ENCODE assay signal across 13 cellular contexts in genomic region chr7:29483219-29484104, GRCh38.
DNase-seq lines count a peak whose midpoint lies in the region; ATAC-seq and TF ChIP-seq lines count a peak whose summit lies in the region.
"Had no signal": no experiment of that assay in that cellular context is flagged by ENCODE, and none has a peak within 500 bp of the region (broad histone marks: within the 10 kb centered on the region; RNA-seq: fewer than 3 reads in every experiment).

No MANE protein-coding gene starts in this region.

- H3K9me3 ChIP-seq in esophagus squamous epithelium (no peaks in the 10 kb centered on the region), trophoblast cell (ENCODE audit: insufficient read depth, low read depth, low read length) (no peaks in the 10 kb centered on the region)
- H3K9me3 ChIP-seq: MG63, pancreas had no signal

- H4K8ac ChIP-seq in trophoblast cell (ENCODE audit: low read depth, low read length) = peak overlapping the region; percentile 53

- WGBS in esophagus squamous epithelium, 2 donors = 71 to 77% methylated on average over 11 of the region's 11 CpGs
- WGBS in trophoblast cell (ENCODE audit: extremely low coverage, insufficient coverage, insufficient read length) = no CpG with 5 or more reads among the region's 11 CpGs

- no peak overlapping the region for H4K12ac ChIP-seq in trophoblast cell (ENCODE audit: low read depth, low read length)

- no peak overlapping the region for H2BK5ac ChIP-seq in trophoblast cell (ENCODE audit: low read depth, low read length, poor library complexity)

- H3K9ac ChIP-seq in trophoblast cell (ENCODE audit: low read length) = no peak overlapping the region

- H3K79me2 ChIP-seq in trophoblast cell (ENCODE audit: control insufficient read depth, insufficient read depth, low read length, poor library complexity) = no peaks in the 10 kb centered on the region

- H3K4me1 ChIP-seq in esophagus squamous epithelium (peaks cover 0 to 20% (median 0%) of the 10 kb centered on the region in 3 donors), trophoblast cell (ENCODE audit: control insufficient read depth in 1 of 2, insufficient read depth in 2 of 2, low read length in 2 of 2) (peaks cover 29 to 38% of the 10 kb centered on the region in 2 experiments)

- in situ Hi-C loops in G401 (cut with HindIII; ENCODE audit: low sequenced_read_pairs) = no loop called here

- H3K14ac ChIP-seq in trophoblast cell (ENCODE audit: low read length) = no peak overlapping the region

- H3K4me3 ChIP-seq in esophagus squamous epithelium = peak overlapping the region in 1 of 4 donors; percentile 1
- no peak overlapping the region for H3K4me3 ChIP-seq in trophoblast cell (ENCODE audit: low read depth, low read length)
- H3K4me3 ChIP-seq: MG63, pancreas had no signal

- H2AFZ ChIP-seq in trophoblast cell (ENCODE audit: insufficient read depth, low read length, poor library complexity) = no peak overlapping the region

- no peak for TF ChIP-seq CTCF in esophagus squamous epithelium (IDR thresholded peaks at IDR 0.05)

- H3K23ac ChIP-seq in trophoblast cell (ENCODE audit: low read length) = no peak overlapping the region

- peaks cover 10% of the 10 kb centered on the region for H3K79me1 ChIP-seq in trophoblast cell (ENCODE audit: low read length)

- DNase-seq in G401 (ENCODE audit: low spot score) (peak; percentile 70), NCI-H82 treated with DMSO at 0.1 percent for 48 hours (lab: John Stamatoyannopoulos, UW; ENCODE audit: unreplicated experiment) (peak; percentile 60), esophagus squamous epithelium (lab: John Stamatoyannopoulos, UW) (no peak), trophoblast cell (no peak), NCI-H1092 treated with DMSO at 0.1 percent for 48 hours (lab: John Stamatoyannopoulos, UW) (no peak)
- DNase-seq: activated CD8-positive, alpha-beta T cell treated with anti-CD3 and anti-CD28 coated beads, Interleukin-2, amount 10 ng/mL, durations not matched to agents 7 days and 5 days; foreskin keratinocyte; MG63; NCI-H2171 treated with DMSO at 0.1 percent for 48 hours; pancreas had no signal

- no peak overlapping the region for H4K91ac ChIP-seq in trophoblast cell (ENCODE audit: low read depth, low read length)

- H3K18ac ChIP-seq in trophoblast cell (ENCODE audit: low read length) = no peak overlapping the region

- no peak for TF ChIP-seq POLR2A in esophagus squamous epithelium (IDR thresholded peaks at IDR 0.05)

- H3K4me2 ChIP-seq in trophoblast cell (ENCODE audit: low read length) = no peak overlapping the region

- no peak for ATAC-seq in HG02588 (IDR thresholded peaks at IDR 0.05; ENCODE audit: unreplicated experiment)
- no peak for ATAC-seq in GM21360 (IDR thresholded peaks at IDR 0.05; ENCODE audit: unreplicated experiment)
- ATAC-seq in HG02885 (IDR thresholded peaks at IDR 0.05; ENCODE audit: poor library complexity, unreplicated experiment) = no peak
- ATAC-seq: activated CD8-positive, alpha-beta T cell treated with anti-CD3 and anti-CD28 coated beads, Interleukin-2, amount 10 ng/mL, durations not matched to agents 7 days and 5 days; foreskin keratinocyte; pancreas had no signal

- H3K27me3 ChIP-seq in esophagus squamous epithelium (no peaks in the 10 kb centered on the region), trophoblast cell (ENCODE audit: insufficient read depth, low read length) (no peaks in the 10 kb centered on the region)
- H3K27me3 ChIP-seq: foreskin keratinocyte, MG63, pancreas had no signal

- H3K27ac ChIP-seq in esophagus squamous epithelium = peak overlapping the region in 3 of 4 donors; percentile 25 to 63 (median 30)
- H3K27ac ChIP-seq in trophoblast cell (ENCODE audit: low read depth, low read length) = no peak overlapping the region
- H3K27ac ChIP-seq: foreskin keratinocyte, pancreas had no signal

- H2AK5ac ChIP-seq in trophoblast cell (ENCODE audit: low read length) = no peak overlapping the region

- H3K4ac ChIP-seq in trophoblast cell (ENCODE audit: low read depth, low read length) = no peak overlapping the region

- H2BK12ac ChIP-seq in trophoblast cell (ENCODE audit: low read length) = no peak overlapping the region

- H3K36me3 ChIP-seq in esophagus squamous epithelium (no peaks in the 10 kb centered on the region), trophoblast cell (ENCODE audit: control insufficient read depth in 1 of 2, insufficient read depth in 2 of 2, low read length in 2 of 2) (peaks cover 0 to 5% of the 10 kb centered on the region in 2 experiments)
- H3K36me3 ChIP-seq: MG63, pancreas had no signal

- H2BK120ac ChIP-seq in trophoblast cell (ENCODE audit: insufficient read depth, low read length, poor library complexity) = no peak overlapping the region

- intact Hi-C loops in esophagus squamous epithelium (cut with DNase I) = no loop called here

Comparison
In these comparisons a context has a peak if more than half of its experiments do, and no peak if none do; other contexts are left out.
1. DNase-seq: peak in G401 (single experiment) and NCI-H82 treated with DMSO at 0.1 percent for 48 hours (single experiment); none in esophagus squamous epithelium (single experiment), trophoblast cell (0 of 2) and NCI-H1092 treated with DMSO at 0.1 percent for 48 hours (single experiment).